In genomic region chr2:144256996-144257707, GRCh38 we compare ENCODE assay signal across 17 cellular contexts.
DNase-seq lines count a peak whose midpoint lies in the region; ATAC-seq, FAIRE-seq and TF ChIP-seq lines count a peak whose summit lies in the region.
"Had no signal": no experiment of that assay in that cellular context is flagged by ENCODE, and none has a peak within 500 bp of the region (broad histone marks: within the 10 kb centered on the region; RNA-seq: fewer than 3 reads in every experiment).

No MANE protein-coding gene starts in this region.

- H3K4me3 ChIP-seq in astrocyte (ENCODE audit: insufficient read depth, low read depth, low read length), result no peak overlapping the region
- H3K4me3 ChIP-seq: body of pancreas, spleen had no signal

- no peaks in the 10 kb centered on the region for H3K27me3 Mint-ChIP-seq in astrocyte (ENCODE audit: low read depth, unreplicated experiment)

- H3K4me3 Mint-ChIP-seq in astrocyte (ENCODE audit: unreplicated experiment), result no peak overlapping the region

- no peak for FAIRE-seq in astrocyte (lab: Jason Lieb, UNC)
- FAIRE-seq: D721Med, endothelial cell of umbilical vein had no signal

- TF ChIP-seq CTCF in astrocyte (IDR thresholded peaks at IDR 0.05; ENCODE audit: insufficient read depth, low read depth, low read length), result no peak

- peaks cover 20% of the 10 kb centered on the region for H3K9me3 Mint-ChIP-seq in astrocyte (ENCODE audit: unreplicated experiment)

- H3K27ac Mint-ChIP-seq in astrocyte (ENCODE audit: unreplicated experiment), result no peak overlapping the region

- H3K36me3 ChIP-seq in astrocyte (ENCODE audit: insufficient read depth, low read length), result no peaks in the 10 kb centered on the region

- H2AFZ ChIP-seq in astrocyte (ENCODE audit: low read depth, low read length), result no peak overlapping the region

- no peak overlapping the region for H3K9ac ChIP-seq in astrocyte (ENCODE audit: low read length)

- no peaks in the 10 kb centered on the region for H3K4me1 Mint-ChIP-seq in astrocyte (ENCODE audit: low read depth, unreplicated experiment)

- no peak overlapping the region for H3K4me2 ChIP-seq in astrocyte (ENCODE audit: low read length)

- no peak overlapping the region for H3K27ac ChIP-seq in astrocyte (ENCODE audit: low read depth, low read length)
- H3K27ac ChIP-seq: body of pancreas, spleen had no signal

- ATAC-seq in left lobe of liver, result no peak
- ATAC-seq: body of pancreas had no signal

- no peaks in the 10 kb centered on the region for H3K27me3 ChIP-seq in astrocyte (ENCODE audit: insufficient read depth, low read length)
- H3K27me3 ChIP-seq: body of pancreas, spleen had no signal

- H3K4me1 ChIP-seq in astrocyte (ENCODE audit: insufficient read depth, low read length), result no peaks in the 10 kb centered on the region
- H3K4me1 ChIP-seq: body of pancreas had no signal

- no peaks in the 10 kb centered on the region for H3K79me2 ChIP-seq in astrocyte (ENCODE audit: insufficient read depth, low read length)

- no peaks in the 10 kb centered on the region for H4K20me1 ChIP-seq in astrocyte (ENCODE audit: insufficient read depth, low read length)

- peaks cover 20% of the 10 kb centered on the region for H3K36me3 Mint-ChIP-seq in astrocyte (ENCODE audit: low read depth, unreplicated experiment)

- DNase-seq in GM04503 (ENCODE audit: low read depth) (peak; percentile 64), M059J (ENCODE audit: low read depth) (peak; percentile 15), astrocyte (ENCODE audit: low read depth) (peak; percentile 66), non-pigmented ciliary epithelial cell (ENCODE audit: low read depth) (peak; percentile 8), left lobe of liver (ENCODE audit: low spot score) (no peak), midbrain (lab: John Stamatoyannopoulos, UW) (no peak), foreskin melanocyte (no peak)
- no peak for DNase-seq in activated CD8-positive, alpha-beta memory T cell treated with anti-CD3 and anti-CD28 coated beads, Interleukin-2, amount 50 U/mL, for 4 hours
- DNase-seq: body of pancreas, GOT3, NCI-H1092 treated with DMSO at 0.1 percent for 48 hours, NCI-H446 treated with DMSO at 0.1 percent for 48 hours, occipital lobe, spleen, trophoblast cell had no signal

- peaks cover 7% of the 10 kb centered on the region for H3K9me3 ChIP-seq in astrocyte (ENCODE audit: insufficient read depth, low read depth, low read length)

Comparison
In these comparisons a context has a peak if more than half of its experiments do, and no peak if none do; other contexts are left out.
1. DNase-seq: peak in GM04503 (single experiment), M059J (single experiment), astrocyte (single experiment) and non-pigmented ciliary epithelial cell (single experiment); none in left lobe of liver (single experiment), activated CD8-positive, alpha-beta memory T cell treated with anti-CD3 and anti-CD28 coated beads, Interleukin-2, amount 50 U/mL, for 4 hours (single experiment), midbrain (single experiment) and foreskin melanocyte (single experiment).